In genomic region chr2:135456835-135457234, GRCh38 we compare ENCODE assay signal across 3 cellular contexts.
TF ChIP-seq lines count a peak whose summit lies in the region.

No MANE protein-coding gene starts in this region.

TF ChIP-seq in HepG2, 621 proteins besides CTCF, POLR2A, EP300 and RAD21:
- TF ChIP-seq RFX1 (IDR thresholded peaks at IDR 0.05) (no peak), CEBPB (IDR thresholded peaks at IDR 0.05; ENCODE audit: borderline replicate concordance, low read depth, low read length) (peak; percentile 71)

TF ChIP-seq in IMR-90, 13 proteins besides CTCF, POLR2A, EP300 and RAD21:
- TF ChIP-seq MXI1 (IDR thresholded peaks at IDR 0.05; ENCODE audit: borderline replicate concordance, low read depth, low read length), result no peak
- no peak for TF ChIP-seq CHD1 (IDR thresholded peaks at IDR 0.05; ENCODE audit: low read depth, low read length)
- TF ChIP-seq CEBPB (IDR thresholded peaks at IDR 0.05; ENCODE audit: low read depth, low read length), result peak; percentile 56
- TF ChIP-seq NFE2L2 (IDR thresholded peaks at IDR 0.05; ENCODE audit: low read depth, low read length), result no peak
- TF ChIP-seq SMC3 (IDR thresholded peaks at IDR 0.05; ENCODE audit: low read depth, low read length), result no peak
- TF ChIP-seq MAZ (IDR thresholded peaks at IDR 0.05; ENCODE audit: borderline replicate concordance, low read depth, low read length), result no peak
- no peak for TF ChIP-seq USF2 (IDR thresholded peaks at IDR 0.05; ENCODE audit: low read depth, low read length)
- no peak for TF ChIP-seq RCOR1 (IDR thresholded peaks at IDR 0.05; ENCODE audit: insufficient replicate concordance, low read length)
- TF ChIP-seq FOS (IDR thresholded peaks at IDR 0.05; ENCODE audit: low read depth, low read length), result no peak

TF ChIP-seq in K562, 482 proteins besides CTCF, POLR2A, EP300 and RAD21:
- TF ChIP-seq TEAD2 (tag; IDR thresholded peaks at IDR 0.05), result no peak
- TF ChIP-seq, protein P1, sequence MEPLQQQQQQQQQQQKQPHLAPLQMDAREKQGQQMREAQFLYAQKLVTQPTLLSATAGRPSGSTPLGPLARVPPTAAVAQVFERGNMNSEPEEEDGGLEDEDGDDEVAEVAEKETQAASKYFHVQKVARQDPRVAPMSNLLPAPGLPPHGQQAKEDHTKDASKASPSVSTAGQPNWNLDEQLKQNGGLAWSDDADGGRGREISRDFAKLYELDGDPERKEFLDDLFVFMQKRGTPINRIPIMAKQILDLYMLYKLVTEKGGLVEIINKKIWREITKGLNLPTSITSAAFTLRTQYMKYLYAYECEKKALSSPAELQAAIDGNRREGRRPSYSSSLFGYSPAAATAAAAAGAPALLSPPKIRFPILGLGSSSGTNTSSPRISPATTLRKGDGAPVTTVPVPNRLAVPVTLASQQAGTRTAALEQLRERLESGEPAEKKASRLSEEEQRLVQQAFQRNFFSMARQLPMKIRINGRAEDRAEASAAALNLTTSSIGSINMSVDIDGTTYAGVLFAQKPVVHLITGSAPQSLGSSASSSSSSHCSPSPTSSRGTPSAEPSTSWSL (CRISPR knock-in tag; IDR thresholded peaks at IDR 0.05; ENCODE audit: borderline replicate concordance), result no peak
- no peak for TF ChIP-seq ARNT (IDR thresholded peaks at IDR 0.05)
- TF ChIP-seq ZNF146 (CRISPR knock-in tag; IDR thresholded peaks at IDR 0.05; ENCODE audit: unreplicated experiment), result no peak
- no peak for TF ChIP-seq CREM (IDR thresholded peaks at IDR 0.05; ENCODE audit: low read depth)
- TF ChIP-seq CEBPG (CRISPR knock-in tag; IDR thresholded peaks at IDR 0.05), result no peak
- TF ChIP-seq CEBPG (tag; conservative IDR thresholded peaks at IDR 0.05 in 1 of 2, IDR thresholded peaks at IDR 0.05 in 1 of 2), result 0 out of 4 replicates have a peak, but pooled peaks of 1 of the 2 experiments have one; percentile 21
- TF ChIP-seq KDM1A (IDR thresholded peaks at IDR 0.05), result no peak
- no peak for TF ChIP-seq ATF4 (CRISPR knock-in tag; IDR thresholded peaks at IDR 0.05)
- TF ChIP-seq PHF20 (IDR thresholded peaks at IDR 0.05; ENCODE audit: partially characterized antibody), result no peak
- no peak for TF ChIP-seq ZNF212 (CRISPR knock-in tag; IDR thresholded peaks at IDR 0.05)
- no peak for TF ChIP-seq TEAD1 (CRISPR knock-in tag; IDR thresholded peaks at IDR 0.05)
- TF ChIP-seq CEBPB (tag; IDR thresholded peaks at IDR 0.05), result peak; percentile 48; the same call in 1 of the 2 replicates
- no peak for TF ChIP-seq E2F4 (CRISPR knock-in tag; IDR thresholded peaks at IDR 0.05; ENCODE audit: low read depth)
- no peak for TF ChIP-seq PTRF (tag; IDR thresholded peaks at IDR 0.05)
- no peak for TF ChIP-seq SMARCE1 (IDR thresholded peaks at IDR 0.05)
- no peak for TF ChIP-seq NFE2 (IDR thresholded peaks at IDR 0.05; ENCODE audit: low read depth)
- TF ChIP-seq SNIP1 (IDR thresholded peaks at IDR 0.05; ENCODE audit: low read depth), result no peak
- TF ChIP-seq ZNF316 (IDR thresholded peaks at IDR 0.05), result no peak
